22 cellular contexts compared by ENCODE assay signal in the genomic region with DNA sequence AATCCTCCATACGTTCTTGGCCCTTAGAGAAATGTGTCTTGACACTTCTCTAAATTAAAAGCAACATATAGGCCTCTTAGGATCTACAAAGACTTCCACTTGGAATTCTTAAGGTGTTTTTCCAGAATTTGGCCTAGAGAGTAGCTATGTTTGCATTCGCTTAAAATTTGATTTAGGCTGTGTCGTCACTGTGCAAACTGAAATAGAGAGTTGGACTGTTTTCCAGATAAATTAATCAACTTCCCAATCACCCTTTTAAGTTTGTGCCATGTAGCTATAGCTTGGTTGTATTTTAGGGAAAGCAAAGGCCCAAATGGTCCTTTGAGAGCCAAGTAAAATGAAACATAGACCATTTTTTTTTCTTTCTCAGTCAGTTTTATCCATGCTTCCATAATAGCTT.
DNase-seq lines count a peak whose midpoint lies in the region; ATAC-seq, FAIRE-seq and TF ChIP-seq lines count a peak whose summit lies in the region.
"Had no signal": no experiment of that assay in that cellular context is flagged by ENCODE, and none has a peak within 500 bp of the region (broad histone marks: within the 10 kb centered on the region; RNA-seq: fewer than 3 reads in every experiment).

No MANE protein-coding gene starts in this region.

- BruUV-seq in HepG2 (replicated peaks; lab: Mats Ljungman, UMichigan) = no TSS peak

- H3K9me3 ChIP-seq in right lobe of liver = no peaks in the 10 kb centered on the region
- H3K9me3 ChIP-seq in HepG2 (ENCODE audit: low read length) = no peaks in the 10 kb centered on the region
- no peaks in the 10 kb centered on the region for H3K9me3 ChIP-seq in tibial artery
- H3K9me3 ChIP-seq in ovary = no peaks in the 10 kb centered on the region
- H3K9me3 ChIP-seq: A549, Caco-2 had no signal

- ATAC-seq in right lobe of liver = peak in 3 of 4 donors; percentile 34 to 86 (median 64)
- ATAC-seq in HepG2 = no peak
- ATAC-seq: CD8-positive, alpha-beta T cell had no signal

- no peak for FAIRE-seq in HepG2 (lab: Jason Lieb, UNC)
- FAIRE-seq: A549, D721Med, G401.6, GM12891, GM19239 had no signal

- POLR2A ChIA-PET in HepG2 (lab: Yijun Ruan, JAX) = no interaction called here

- H3K36me3 ChIP-seq in right lobe of liver = no peaks in the 10 kb centered on the region
- no peaks in the 10 kb centered on the region for H3K36me3 ChIP-seq in HepG2 (replicated peaks in 1 of 2; ENCODE audit: control insufficient read depth in 1 of 2, insufficient read depth in 2 of 2, low read length in 2 of 2)
- peaks cover 36 to 89% (median 63%) of the 10 kb centered on the region in 3 donors for H3K36me3 ChIP-seq in tibial artery
- H3K36me3 ChIP-seq in ovary = no peaks in the 10 kb centered on the region
- H3K36me3 ChIP-seq: BLaER1 treated with 17β-estradiol and CSF1 and Interleukin-3, amounts not matched to agents 10 nM and 100 nM had no signal

- H3K4me1 Mint-ChIP-seq in nephron = peaks cover 6% of the 10 kb centered on the region

- H2AFZ ChIP-seq in HepG2 (ENCODE audit: low read length) = no peak overlapping the region

- H3K27ac Mint-ChIP-seq in nephron = peak overlapping the region in 2 of 3 experiments; percentile 63 to 69
- H3K27ac Mint-ChIP-seq: B cell; CD4-positive, alpha-beta T cell; CD8-positive, alpha-beta T cell had no signal

- WGBS in right lobe of liver (ENCODE audit: insufficient coverage, low coverage, low lambda C conversion rate, missing lambda C conversion rate) = 66% methylated on average over 3 of the region's 3 CpGs
- WGBS in HepG2 (ENCODE audit: low lambda C conversion rate) = 56% methylated on average over 3 of the region's 3 CpGs
- 89 to 98% (median 97%) methylated on average over 3 of the region's 3 CpGs for WGBS in ovary, 3 donors

- H4K20me1 ChIP-seq in HepG2 (ENCODE audit: insufficient read depth, low read length) = no peaks in the 10 kb centered on the region
- H4K20me1 ChIP-seq: BLaER1 treated with 17β-estradiol and CSF1 and Interleukin-3, amounts not matched to agents 10 nM and 100 nM had no signal

- H3K4me3 Mint-ChIP-seq in nephron = no peak overlapping the region
- H3K4me3 Mint-ChIP-seq: B cell; CD4-positive, alpha-beta T cell; CD8-positive, alpha-beta T cell had no signal

- H3K27me3 ChIP-seq in right lobe of liver = no peaks in the 10 kb centered on the region
- no peaks in the 10 kb centered on the region for H3K27me3 ChIP-seq in HepG2 (ENCODE audit: control insufficient read depth in 1 of 2, insufficient read depth in 2 of 2, low read length in 2 of 2)
- no peaks in the 10 kb centered on the region for H3K27me3 ChIP-seq in tibial artery
- H3K27me3 ChIP-seq in ovary = no peaks in the 10 kb centered on the region
- H3K27me3 ChIP-seq: BLaER1 treated with 17β-estradiol and CSF1 and Interleukin-3, amounts not matched to agents 10 nM and 100 nM had no signal

- TF ChIP-seq CTCF in right lobe of liver (IDR thresholded peaks at IDR 0.05) = no peak
- TF ChIP-seq CTCF in HepG2 (CRISPR knock-in tag; IDR thresholded peaks at IDR 0.05) = no peak
- TF ChIP-seq CTCF in nephron (IDR thresholded peaks at IDR 0.05; ENCODE audit: unreplicated experiment in 3 of 3) = no peak
- TF ChIP-seq CTCF in tibial artery (IDR thresholded peaks at IDR 0.05) = no peak
- TF ChIP-seq CTCF in ovary (IDR thresholded peaks at IDR 0.05) = no peak

- peaks cover 29% of the 10 kb centered on the region for H3K36me3 Mint-ChIP-seq in nephron (ENCODE audit: low read depth)
- H3K36me3 Mint-ChIP-seq: CD8-positive, alpha-beta T cell had no signal

- no peak overlapping the region for H3K27ac ChIP-seq in right lobe of liver
- no peak overlapping the region for H3K27ac ChIP-seq in HepG2 (ENCODE audit: extremely low read length, insufficient read depth, low read length)
- peak overlapping the region; percentile 24 to 47 for H3K27ac ChIP-seq in tibial artery
- H3K27ac ChIP-seq in ovary = no peak overlapping the region
- H3K27ac ChIP-seq: 22Rv1; A549; BLaER1 treated with 17β-estradiol and CSF1 and Interleukin-3, amounts not matched to agents 10 nM and 100 nM; C4-2B had no signal

- no peak for TF ChIP-seq RAD21 in HepG2 (CRISPR knock-in tag; IDR thresholded peaks at IDR 0.05)

- CTCF ChIA-PET in HepG2 (lab: Yijun Ruan, JAX; ENCODE audit: low intra/inter-chr PET ratio, low total read pairs) = no interaction called here

- intact Hi-C loops in right lobe of liver (cut with DNase I) (no loop called here), HepG2 (cut with micrococcal nuclease; ENCODE audit: unreplicated experiment) (no loop called here), tibial artery (cut with DNase I; ENCODE audit: low total_unique reads) (no loop called here), ovary (cut with DNase I) (no loop called here)

- peaks cover 0 to 7% (median 0%) of the 10 kb centered on the region in 4 donors for H3K4me1 ChIP-seq in right lobe of liver
- no peaks in the 10 kb centered on the region for H3K4me1 ChIP-seq in HepG2 (ENCODE audit: insufficient read depth, low read length)
- peaks cover 0 to 19% (median 0%) of the 10 kb centered on the region in 4 donors for H3K4me1 ChIP-seq in tibial artery
- no peaks in the 10 kb centered on the region for H3K4me1 ChIP-seq in ovary (ENCODE audit: insufficient read depth)
- H3K4me1 ChIP-seq: A549; BLaER1 treated with 17β-estradiol and CSF1 and Interleukin-3, amounts not matched to agents 10 nM and 100 nM; Caco-2 had no signal

- H3K27me3 Mint-ChIP-seq in nephron (ENCODE audit: low read depth) = no peaks in the 10 kb centered on the region
- H3K27me3 Mint-ChIP-seq: B cell; CD4-positive, alpha-beta T cell had no signal

- TF ChIP-seq POLR2A in right lobe of liver (IDR thresholded peaks at IDR 0.05) = no peak
- no peak for TF ChIP-seq POLR2A in HepG2 (IDR thresholded peaks at IDR 0.05; ENCODE audit: insufficient read depth in 1 of 2, low read depth in 2 of 2, low read length in 2 of 2)
- no peak for TF ChIP-seq POLR2A in ovary (IDR thresholded peaks at IDR 0.05)

- H3K4me2 ChIP-seq in HepG2 (ENCODE audit: low read depth, low read length) = no peak overlapping the region
- H3K4me2 ChIP-seq: A549; BLaER1 treated with 17β-estradiol and CSF1 and Interleukin-3, amounts not matched to agents 10 nM and 100 nM had no signal

- H3K4me3 ChIP-seq in right lobe of liver (no peak overlapping the region), HepG2 (replicated peaks in 1 of 3; ENCODE audit: insufficient read depth in 1 of 3, low read depth in 2 of 3, low read length in 3 of 3) (no peak overlapping the region), tibial artery (no peak overlapping the region), ovary (no peak overlapping the region)
- H3K4me3 ChIP-seq: A549; BLaER1 treated with 17β-estradiol and CSF1 and Interleukin-3, amounts not matched to agents 10 nM and 100 nM had no signal

- H3K9me3 Mint-ChIP-seq in nephron = no peaks in the 10 kb centered on the region
- H3K9me3 Mint-ChIP-seq: CD4-positive, alpha-beta T cell; CD8-positive, alpha-beta T cell had no signal

- DNase-seq in right lobe of liver (no peak), HepG2 (ENCODE audit: low spot score) (no peak), tibial artery (no peak), ovary (no peak), SKM-1 treated with dmso at 0.1 percent for 144 hours (lab: John Stamatoyannopoulos, UW; ENCODE audit: unreplicated experiment) (no peak)
- DNase-seq: AML-193; Caco-2; Calu3; CD4-positive, alpha-beta T cell; CD8-positive, alpha-beta T cell; DMS79 treated with DMSO at 0.1 percent for 48 hours; GF-D8 had no signal

- TF ChIP-seq EP300 in HepG2 (IDR thresholded peaks at IDR 0.05; ENCODE audit: low read depth in 2 of 2, low read length in 2 of 2) (no peak), HepG2 (CRISPR knock-in tag; IDR thresholded peaks at IDR 0.05; ENCODE audit: borderline replicate concordance) (no peak), ovary (IDR thresholded peaks at IDR 0.05) (no peak)

- no peak overlapping the region for H3K9ac ChIP-seq in HepG2 (ENCODE audit: insufficient read depth, low read depth, low read length)
- H3K9ac ChIP-seq: BLaER1 treated with 17β-estradiol and CSF1 and Interleukin-3, amounts not matched to agents 10 nM and 100 nM had no signal

- in situ Hi-C loops in HepG2 (cut with HindIII; ENCODE audit: extremely low pct_ligation_motif_present, low pct_unique_long_range_greater_than_20kb) = no loop called here

- no peaks in the 10 kb centered on the region for H3K79me2 ChIP-seq in HepG2 (ENCODE audit: insufficient read depth, low read length)

TF ChIP-seq in HepG2, 621 proteins besides CTCF, POLR2A, EP300 and RAD21 (continues in another document):
- TF ChIP-seq, protein P1, sequence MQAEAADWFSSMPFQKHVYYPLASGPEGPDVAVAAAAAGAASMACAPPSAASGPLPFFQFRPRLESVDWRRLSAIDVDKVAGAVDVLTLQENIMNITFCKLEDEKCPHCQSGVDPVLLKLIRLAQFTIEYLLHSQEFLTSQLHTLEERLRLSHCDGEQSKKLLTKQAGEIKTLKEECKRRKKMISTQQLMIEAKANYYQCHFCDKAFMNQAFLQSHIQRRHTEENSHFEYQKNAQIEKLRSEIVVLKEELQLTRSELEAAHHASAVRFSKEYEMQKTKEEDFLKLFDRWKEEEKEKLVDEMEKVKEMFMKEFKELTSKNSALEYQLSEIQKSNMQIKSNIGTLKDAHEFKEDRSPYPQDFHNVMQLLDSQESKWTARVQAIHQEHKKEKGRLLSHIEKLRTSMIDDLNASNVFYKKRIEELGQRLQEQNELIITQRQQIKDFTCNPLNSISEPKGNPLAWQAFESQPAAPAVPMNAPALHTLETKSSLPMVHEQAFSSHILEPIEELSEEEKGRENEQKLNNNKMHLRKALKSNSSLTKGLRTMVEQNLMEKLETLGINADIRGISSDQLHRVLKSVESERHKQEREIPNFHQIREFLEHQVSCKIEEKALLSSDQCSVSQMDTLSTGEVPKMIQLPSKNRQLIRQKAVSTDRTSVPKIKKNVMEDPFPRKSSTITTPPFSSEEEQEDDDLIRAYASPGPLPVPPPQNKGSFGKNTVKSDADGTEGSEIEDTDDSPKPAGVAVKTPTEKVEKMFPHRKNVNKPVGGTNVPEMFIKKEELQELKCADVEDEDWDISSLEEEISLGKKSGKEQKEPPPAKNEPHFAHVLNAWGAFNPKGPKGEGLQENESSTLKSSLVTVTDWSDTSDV (CRISPR knock-in tag; IDR thresholded peaks at IDR 0.05) = no peak
- TF ChIP-seq GTF3A (CRISPR knock-in tag; conservative IDR thresholded peaks at IDR 0.05) (no peak), ZFP90 (CRISPR knock-in tag; IDR thresholded peaks at IDR 0.05; ENCODE audit: borderline replicate concordance) (no peak), ZNF772 (CRISPR knock-in tag; IDR thresholded peaks at IDR 0.05) (no peak)

Comparison
In these comparisons a context has a peak if more than half of its experiments do, and no peak if none do; other contexts are left out.
1. H3K27ac ChIP-seq: peak in tibial artery (2 of 2); none in right lobe of liver (0 of 3), HepG2 (single experiment) and ovary (0 of 2).